ENCODE assay signal across 12 cellular contexts in genomic region chr3:184241141-184241446, GRCh38.
DNase-seq lines count a peak whose midpoint lies in the region; ATAC-seq and TF ChIP-seq lines count a peak whose summit lies in the region.
"Had no signal": no experiment of that assay in that cellular context is flagged by ENCODE, and none has a peak within 500 bp of the region (broad histone marks: within the 10 kb centered on the region; RNA-seq: fewer than 3 reads in every experiment).

No MANE protein-coding gene starts in this region.

- H4K20me1 ChIP-seq in DND-41 (ENCODE audit: insufficient read depth, low read length): peaks cover 38% of the 10 kb centered on the region

- H3K36me3 ChIP-seq in DND-41 (ENCODE audit: insufficient read depth, low read length) (peaks cover 44% of the 10 kb centered on the region), parathyroid adenoma (ENCODE audit: control insufficient read depth, insufficient read depth, low read length) (no peaks in the 10 kb centered on the region)

- ATAC-seq in DND-41 (ENCODE audit: insufficient read depth, low read depth): peak; percentile 12; the same call in 1 of the 3 replicates
- no peak for ATAC-seq in GM19324 (IDR thresholded peaks at IDR 0.05; ENCODE audit: low FRiP score, unreplicated experiment)
- no peak for ATAC-seq in HG03095 (IDR thresholded peaks at IDR 0.05; ENCODE audit: unreplicated experiment)

- H3K27me3 ChIP-seq in DND-41 (ENCODE audit: insufficient read depth, low read length, poor library complexity) (no peaks in the 10 kb centered on the region), parathyroid adenoma (ENCODE audit: control insufficient read depth, insufficient read depth, low read length) (no peaks in the 10 kb centered on the region)
- H3K27me3 ChIP-seq: SJSA1 had no signal

- H3K9me3 ChIP-seq in DND-41 (ENCODE audit: insufficient read depth, low read length, severe bottlenecking) (no peaks in the 10 kb centered on the region), parathyroid adenoma (ENCODE audit: control insufficient read depth, low read length) (no peaks in the 10 kb centered on the region)
- H3K9me3 ChIP-seq: SJSA1 had no signal

- H3K4me1 ChIP-seq in DND-41 (ENCODE audit: insufficient read depth, low read length): no peaks in the 10 kb centered on the region; the same call in 1 of the 2 replicates
- H3K4me1 ChIP-seq in parathyroid adenoma: peaks cover 4% of the 10 kb centered on the region
- H3K4me1 ChIP-seq: SJSA1 had no signal

- H3K9ac ChIP-seq in DND-41 (ENCODE audit: low read depth, low read length): no peak overlapping the region
- H3K9ac ChIP-seq in parathyroid adenoma: no peak overlapping the region

- no peak overlapping the region for H3K27ac ChIP-seq in DND-41 (ENCODE audit: low read length)
- peak overlapping the region; percentile 69 for H3K27ac ChIP-seq in parathyroid adenoma
- H3K27ac ChIP-seq: SJSA1 had no signal

- H3K79me2 ChIP-seq in DND-41 (ENCODE audit: insufficient read depth, low read length) (peaks cover 5% of the 10 kb centered on the region; the same call in 1 of the 2 replicates), parathyroid adenoma (no peaks in the 10 kb centered on the region)

- H3K4me3 ChIP-seq in DND-41 (ENCODE audit: low read depth in 1 of 2, low read length in 2 of 2) (no peak overlapping the region), parathyroid adenoma (ENCODE audit: low read depth, low read length) (no peak overlapping the region)
- H3K4me3 ChIP-seq: K562, SJSA1 had no signal

- H3K4me2 ChIP-seq in DND-41 (ENCODE audit: insufficient read depth, low read length) (no peak overlapping the region), parathyroid adenoma (ENCODE audit: low read length) (no peak overlapping the region)

- DNase-seq in DND-41: no peak
- DNase-seq in HuH-7.5 (ENCODE audit: low spot score): peak; percentile 14
- DNase-seq in erythroblast (lab: John Stamatoyannopoulos, UW): no peak
- no peak for DNase-seq in stimulated activated CD4-positive, alpha-beta T cell treated with anti-CD3 and anti-CD28 coated beads, Interleukin-4, amount 100 ng/mL, for 4 hours
- DNase-seq in COLO668 (lab: John Stamatoyannopoulos, UW; ENCODE audit: unreplicated experiment): no peak
- DNase-seq: ACHN; CD4-positive, alpha-beta T cell had no signal

- no peak overlapping the region for H2AFZ ChIP-seq in DND-41 (ENCODE audit: low read depth, low read length)
- H2AFZ ChIP-seq in parathyroid adenoma: peak overlapping the region; percentile 86

- TF ChIP-seq POLR2A in erythroblast (IDR thresholded peaks at IDR 0.05; ENCODE audit: low read length): peak; percentile 7

- no peak for TF ChIP-seq CTCF in DND-41 (IDR thresholded peaks at IDR 0.05; ENCODE audit: borderline replicate concordance, extremely low read depth, low read length, poor library complexity, severe bottlenecking)
- TF ChIP-seq CTCF in parathyroid adenoma (IDR thresholded peaks at IDR 0.05): no peak
